ENCODE assay signal across 7 cellular contexts in genomic region chr3:54120657-54121403, GRCh38. TPM values are rescaled to one million over a fixed set of nuclear protein-coding genes. Genes with fewer than 3 reads are reported as not detected.
A peak's percentile ranks its signal among the peaks of the same experiment; 100 is the strongest.
DNase-seq lines count a peak whose midpoint lies in the region; ATAC-seq lines count a peak whose summit lies in the region.

No MANE protein-coding gene starts in this region.

- WGBS in esophagus, 2 donors: 3% methylated on average over 45 of the region's 45 CpGs

- no peaks in the 10 kb centered on the region for H3K36me3 ChIP-seq in esophagus (ENCODE audit: control insufficient read depth in 2 of 2, insufficient read depth in 2 of 2, low read length in 1 of 2)

- peaks cover 0 to 6% of the 10 kb centered on the region in 2 donors for H3K4me1 ChIP-seq in esophagus (ENCODE audit: control insufficient read depth in 2 of 2, insufficient read depth in 2 of 2, low read length in 1 of 2)

- H3K9me3 ChIP-seq in esophagus (ENCODE audit: control insufficient read depth in 2 of 2, insufficient read depth in 1 of 2, low read depth in 1 of 2, low read length in 1 of 2): no peaks in the 10 kb centered on the region

- peak; percentile 53 for DNase-seq in HK-2 (ENCODE audit: unreplicated experiment)
- DNase-seq in retina: peak; percentile 59
- DNase-seq in hippocampal formation (lab: John Stamatoyannopoulos, UW): no peak
- DNase-seq in occipital lobe (lab: John Stamatoyannopoulos, UW): no peak
- no peak for DNase-seq in T-helper 9 cell

- ATAC-seq in GM19372 (IDR thresholded peaks at IDR 0.05; ENCODE audit: low read depth, unreplicated experiment): peak; percentile 54

- peak overlapping the region; percentile 38 to 72 for H3K4me3 ChIP-seq in esophagus (ENCODE audit: low read depth in 1 of 2, low read length in 2 of 2)

- peaks cover 0 to 4% of the 10 kb centered on the region in 2 donors for H3K27me3 ChIP-seq in esophagus (ENCODE audit: control insufficient read depth in 1 of 2, insufficient read depth in 2 of 2, low read length in 2 of 2)

- H3K27ac ChIP-seq in esophagus (ENCODE audit: low read depth in 2 of 2, low read length in 1 of 2): no peak overlapping the region

RNA-seq across cellular contexts. Expression of gene CACNA2D3, which starts 1.5 kb away (rescaled TPM):
- polyA plus RNA-seq in esophagus: 1 to 10 TPM; 1.7 to 1.8 TPM
- 11.2 TPM for total RNA-seq in occipital lobe

Comparison
In these comparisons a context has a peak if more than half of its experiments do, and no peak if none do; other contexts are left out.
1. DNase-seq: peak in HK-2 (single experiment) and retina (single experiment); none in hippocampal formation (0 of 2), occipital lobe (single experiment) and T-helper 9 cell (single experiment).